1 cellular context compared by ENCODE assay signal in genomic region chr1:190413142-190413541, GRCh38.
A peak's percentile ranks its signal among the peaks of the same experiment; 100 is the strongest.
TF ChIP-seq lines count a peak whose summit lies in the region.

No MANE protein-coding gene starts in this region.

TF ChIP-seq in HepG2, 621 proteins besides CTCF, POLR2A, EP300 and RAD21 (continued from another document):
- peak; percentile 45; the same call in 1 of the 2 replicates for TF ChIP-seq MNT (IDR thresholded peaks at IDR 0.05)
